In the genomic region with DNA sequence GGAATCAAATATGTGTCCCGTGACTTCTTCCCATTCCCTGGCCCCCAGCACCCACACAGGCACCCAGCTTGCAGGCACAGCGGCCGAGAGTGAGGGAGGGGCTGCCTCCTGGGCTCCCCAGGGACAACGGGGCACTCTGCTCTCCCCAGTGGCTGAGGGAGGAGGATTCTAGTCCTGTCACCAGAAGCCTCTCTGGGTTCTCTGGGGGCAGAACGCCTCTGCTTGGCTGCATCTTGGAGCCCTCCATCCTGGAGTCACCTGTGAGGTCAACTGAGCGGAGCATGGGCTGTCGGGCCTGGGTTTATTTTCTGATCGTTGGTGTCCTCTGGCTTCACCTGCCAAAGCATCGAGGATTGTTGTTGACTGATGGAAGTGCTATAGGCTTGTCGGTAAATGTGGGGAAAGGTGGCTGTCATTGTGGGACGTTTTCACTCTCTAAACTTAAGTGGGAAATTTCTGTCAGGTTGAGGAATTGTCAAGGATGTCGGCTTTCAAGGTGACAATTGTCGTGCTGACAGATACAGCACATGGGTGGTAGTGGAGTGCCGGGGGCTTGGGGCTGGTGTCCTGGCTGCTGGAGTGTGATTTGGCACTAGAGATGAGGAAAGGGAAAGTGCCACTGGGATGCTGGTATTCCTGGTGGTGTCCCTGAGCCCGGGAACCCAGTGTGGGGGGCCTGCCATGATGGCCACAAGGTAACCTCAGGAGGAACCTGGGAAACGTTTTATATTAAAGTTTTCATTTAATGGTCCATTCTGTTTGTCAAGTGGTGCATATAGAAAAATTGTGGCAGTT, we compare ENCODE assay signal across 18 cellular contexts.
"Had no signal": no experiment of that assay in that cellular context is flagged by ENCODE, and none has a peak within 500 bp of the region (broad histone marks: within the 10 kb centered on the region; RNA-seq: fewer than 3 reads in every experiment).

No MANE protein-coding gene starts in this region.

- H3K27ac ChIP-seq: colonic mucosa, psoas muscle, skin epidermis, transverse colon, vagina had no signal

- H3K4me3 Mint-ChIP-seq: activated naive CD8-positive, alpha-beta T cell treated with anti-CD3 and anti-CD28 coated beads, Interleukin-2, amount 50 U/mL, for 24 hours; brain; nephron progenitor cell; stimulated activated naive CD8-positive, alpha-beta T cell treated with anti-CD3 and anti-CD28 coated beads, Interleukin-15, Interleukin-2, amounts not matched to agents 100 ng/mL and 50 ng/mL, for 24 hours had no signal

- H3K4me1 ChIP-seq: colonic mucosa, psoas muscle, transverse colon had no signal

- H3K36me3 ChIP-seq: colonic mucosa, transverse colon, vagina had no signal

- ATAC-seq: activated naive CD8-positive, alpha-beta T cell treated with anti-CD3 and anti-CD28 coated beads, Interleukin-2, amount 50 U/mL, for 24 hours; left lobe of liver; psoas muscle; right cardiac atrium had no signal

- H3K27me3 ChIP-seq: colonic mucosa, transverse colon, vagina had no signal

- H3K27ac Mint-ChIP-seq: activated naive CD8-positive, alpha-beta T cell treated with anti-CD3 and anti-CD28 coated beads, Interleukin-2, amount 50 U/mL, for 24 hours; activated T-helper 2 cell treated with anti-CD3 and anti-CD28 coated beads, Interferon-gamma antibody, Interleukin-2, Interleukin-4, amounts not matched to agents 10 μg/mL and 5 μg/mL and 100 μg/mL, durations not matched to agents 14 hours and 24 hours and 36 hours; nephron progenitor cell; stimulated activated naive CD8-positive, alpha-beta T cell treated with anti-CD3 and anti-CD28 coated beads, Interleukin-15, Interleukin-2, amounts not matched to agents 100 ng/mL and 50 ng/mL, for 24 hours; T-cell had no signal

- H3K27me3 Mint-ChIP-seq: brain had no signal

- H3K9me3 ChIP-seq: colonic mucosa, psoas muscle, transverse colon, vagina had no signal

- H3K9me3 Mint-ChIP-seq: activated naive CD8-positive, alpha-beta T cell treated with anti-CD3 and anti-CD28 coated beads, Interleukin-2, amount 50 U/mL, for 24 hours; activated T-helper 2 cell treated with anti-CD3 and anti-CD28 coated beads, Interferon-gamma antibody, Interleukin-2, Interleukin-4, amounts not matched to agents 10 μg/mL and 5 μg/mL and 100 μg/mL, durations not matched to agents 14 hours and 24 hours and 36 hours; brain; nephron progenitor cell; stimulated activated naive CD8-positive, alpha-beta T cell treated with anti-CD3 and anti-CD28 coated beads, Interleukin-15, Interleukin-2, amounts not matched to agents 100 ng/mL and 50 ng/mL, for 24 hours; T-cell had no signal

- H3K36me3 Mint-ChIP-seq: brain, T-cell had no signal

- DNase-seq: activated naive CD4-positive, alpha-beta T cell treated with Interleukin-2 at 50 U/mL for 16 hours; activated naive CD8-positive, alpha-beta T cell treated with anti-CD3 and anti-CD28 coated beads, Interleukin-2, amount 50 U/mL, for 24 hours; anterior cingulate cortex; caudate nucleus; colonic mucosa; hypothalamus; midbrain; nephron progenitor cell; psoas muscle; right cardiac atrium; T-cell; transverse colon had no signal

- H3K4me3 ChIP-seq: colonic mucosa, psoas muscle, skin epidermis, transverse colon, vagina had no signal
